ENCODE assay signal across 1 cellular context in the genomic region with DNA sequence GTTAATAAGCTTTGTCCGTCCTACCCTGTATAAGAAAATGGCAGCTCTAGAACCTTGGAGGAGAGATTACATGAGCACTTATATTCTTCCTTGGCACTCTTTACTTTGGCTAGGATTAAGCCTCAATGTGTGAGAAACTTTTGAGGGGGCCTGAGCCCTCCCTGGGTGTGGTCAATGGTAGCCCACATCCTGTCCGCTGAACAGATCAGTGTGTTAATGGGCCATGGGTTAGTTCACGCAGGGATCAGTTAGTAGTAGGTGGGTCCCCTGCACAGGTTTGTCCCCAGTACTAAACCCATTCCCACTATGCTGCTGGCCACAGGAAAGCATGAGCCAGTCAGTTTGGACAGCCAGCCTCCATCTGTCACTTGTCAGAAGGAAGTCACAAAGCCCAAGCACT.
TF ChIP-seq lines count a peak whose summit lies in the region.

No MANE protein-coding gene starts in this region.

TF ChIP-seq in GM23338, 12 proteins besides CTCF, POLR2A, EP300 and RAD21 (continued from another document):
- TF ChIP-seq, protein P1, sequence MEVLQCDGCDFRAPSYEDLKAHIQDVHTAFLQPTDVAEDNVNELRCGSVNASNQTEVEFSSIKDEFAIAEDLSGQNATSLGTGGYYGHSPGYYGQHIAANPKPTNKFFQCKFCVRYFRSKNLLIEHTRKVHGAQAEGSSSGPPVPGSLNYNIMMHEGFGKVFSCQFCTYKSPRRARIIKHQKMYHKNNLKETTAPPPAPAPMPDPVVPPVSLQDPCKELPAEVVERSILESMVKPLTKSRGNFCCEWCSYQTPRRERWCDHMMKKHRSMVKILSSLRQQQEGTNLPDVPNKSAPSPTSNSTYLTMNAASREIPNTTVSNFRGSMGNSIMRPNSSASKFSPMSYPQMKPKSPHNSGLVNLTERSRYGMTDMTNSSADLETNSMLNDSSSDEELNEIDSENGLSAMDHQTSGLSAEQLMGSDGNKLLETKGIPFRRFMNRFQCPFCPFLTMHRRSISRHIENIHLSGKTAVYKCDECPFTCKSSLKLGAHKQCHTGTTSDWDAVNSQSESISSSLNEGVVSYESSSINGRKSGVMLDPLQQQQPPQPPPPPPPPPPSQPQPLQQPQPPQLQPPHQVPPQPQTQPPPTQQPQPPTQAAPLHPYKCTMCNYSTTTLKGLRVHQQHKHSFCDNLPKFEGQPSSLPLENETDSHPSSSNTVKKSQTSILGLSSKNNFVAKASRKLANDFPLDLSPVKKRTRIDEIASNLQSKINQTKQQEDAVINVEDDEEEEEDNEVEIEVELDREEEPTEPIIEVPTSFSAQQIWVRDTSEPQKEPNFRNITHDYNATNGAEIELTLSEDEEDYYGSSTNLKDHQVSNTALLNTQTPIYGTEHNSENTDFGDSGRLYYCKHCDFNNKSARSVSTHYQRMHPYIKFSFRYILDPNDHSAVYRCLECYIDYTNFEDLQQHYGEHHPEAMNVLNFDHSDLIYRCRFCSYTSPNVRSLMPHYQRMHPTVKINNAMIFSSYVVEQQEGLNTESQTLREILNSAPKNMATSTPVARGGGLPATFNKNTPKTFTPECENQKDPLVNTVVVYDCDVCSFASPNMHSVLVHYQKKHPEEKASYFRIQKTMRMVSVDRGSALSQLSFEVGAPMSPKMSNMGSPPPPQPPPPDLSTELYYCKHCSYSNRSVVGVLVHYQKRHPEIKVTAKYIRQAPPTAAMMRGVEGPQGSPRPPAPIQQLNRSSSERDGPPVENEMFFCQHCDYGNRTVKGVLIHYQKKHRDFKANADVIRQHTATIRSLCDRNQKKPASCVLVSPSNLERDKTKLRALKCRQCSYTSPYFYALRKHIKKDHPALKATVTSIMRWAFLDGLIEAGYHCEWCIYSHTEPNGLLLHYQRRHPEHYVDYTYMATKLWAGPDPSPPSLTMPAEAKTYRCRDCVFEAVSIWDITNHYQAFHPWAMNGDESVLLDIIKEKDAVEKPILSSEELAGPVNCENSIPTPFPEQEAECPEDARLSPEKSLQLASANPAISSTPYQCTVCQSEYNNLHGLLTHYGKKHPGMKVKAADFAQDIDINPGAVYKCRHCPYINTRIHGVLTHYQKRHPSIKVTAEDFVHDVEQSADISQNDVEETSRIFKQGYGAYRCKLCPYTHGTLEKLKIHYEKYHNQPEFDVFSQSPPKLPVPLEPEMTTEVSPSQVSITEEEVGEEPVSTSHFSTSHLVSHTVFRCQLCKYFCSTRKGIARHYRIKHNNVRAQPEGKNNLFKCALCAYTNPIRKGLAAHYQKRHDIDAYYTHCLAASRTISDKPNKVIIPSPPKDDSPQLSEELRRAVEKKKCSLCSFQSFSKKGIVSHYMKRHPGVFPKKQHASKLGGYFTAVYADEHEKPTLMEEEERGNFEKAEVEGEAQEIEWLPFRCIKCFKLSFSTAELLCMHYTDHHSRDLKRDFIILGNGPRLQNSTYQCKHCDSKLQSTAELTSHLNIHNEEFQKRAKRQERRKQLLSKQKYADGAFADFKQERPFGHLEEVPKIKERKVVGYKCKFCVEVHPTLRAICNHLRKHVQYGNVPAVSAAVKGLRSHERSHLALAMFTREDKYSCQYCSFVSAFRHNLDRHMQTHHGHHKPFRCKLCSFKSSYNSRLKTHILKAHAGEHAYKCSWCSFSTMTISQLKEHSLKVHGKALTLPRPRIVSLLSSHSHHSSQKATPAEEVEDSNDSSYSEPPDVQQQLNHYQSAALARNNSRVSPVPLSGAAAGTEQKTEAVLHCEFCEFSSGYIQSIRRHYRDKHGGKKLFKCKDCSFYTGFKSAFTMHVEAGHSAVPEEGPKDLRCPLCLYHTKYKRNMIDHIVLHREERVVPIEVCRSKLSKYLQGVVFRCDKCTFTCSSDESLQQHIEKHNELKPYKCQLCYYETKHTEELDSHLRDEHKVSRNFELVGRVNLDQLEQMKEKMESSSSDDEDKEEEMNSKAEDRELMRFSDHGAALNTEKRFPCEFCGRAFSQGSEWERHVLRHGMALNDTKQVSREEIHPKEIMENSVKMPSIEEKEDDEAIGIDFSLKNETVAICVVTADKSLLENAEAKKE (CRISPR knock-in tag; IDR thresholded peaks at IDR 0.05) = no peak
- TF ChIP-seq, protein P2, sequence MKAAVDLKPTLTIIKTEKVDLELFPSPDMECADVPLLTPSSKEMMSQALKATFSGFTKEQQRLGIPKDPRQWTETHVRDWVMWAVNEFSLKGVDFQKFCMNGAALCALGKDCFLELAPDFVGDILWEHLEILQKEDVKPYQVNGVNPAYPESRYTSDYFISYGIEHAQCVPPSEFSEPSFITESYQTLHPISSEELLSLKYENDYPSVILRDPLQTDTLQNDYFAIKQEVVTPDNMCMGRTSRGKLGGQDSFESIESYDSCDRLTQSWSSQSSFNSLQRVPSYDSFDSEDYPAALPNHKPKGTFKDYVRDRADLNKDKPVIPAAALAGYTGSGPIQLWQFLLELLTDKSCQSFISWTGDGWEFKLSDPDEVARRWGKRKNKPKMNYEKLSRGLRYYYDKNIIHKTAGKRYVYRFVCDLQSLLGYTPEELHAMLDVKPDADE (IDR thresholded peaks at IDR 0.05) = no peak
- TF ChIP-seq POLR2AphosphoS5 (IDR thresholded peaks at IDR 0.05; ENCODE audit: low read depth) = no peak
- no peak for TF ChIP-seq JUNB (IDR thresholded peaks at IDR 0.05; ENCODE audit: unreplicated experiment)
- TF ChIP-seq, protein P3, sequence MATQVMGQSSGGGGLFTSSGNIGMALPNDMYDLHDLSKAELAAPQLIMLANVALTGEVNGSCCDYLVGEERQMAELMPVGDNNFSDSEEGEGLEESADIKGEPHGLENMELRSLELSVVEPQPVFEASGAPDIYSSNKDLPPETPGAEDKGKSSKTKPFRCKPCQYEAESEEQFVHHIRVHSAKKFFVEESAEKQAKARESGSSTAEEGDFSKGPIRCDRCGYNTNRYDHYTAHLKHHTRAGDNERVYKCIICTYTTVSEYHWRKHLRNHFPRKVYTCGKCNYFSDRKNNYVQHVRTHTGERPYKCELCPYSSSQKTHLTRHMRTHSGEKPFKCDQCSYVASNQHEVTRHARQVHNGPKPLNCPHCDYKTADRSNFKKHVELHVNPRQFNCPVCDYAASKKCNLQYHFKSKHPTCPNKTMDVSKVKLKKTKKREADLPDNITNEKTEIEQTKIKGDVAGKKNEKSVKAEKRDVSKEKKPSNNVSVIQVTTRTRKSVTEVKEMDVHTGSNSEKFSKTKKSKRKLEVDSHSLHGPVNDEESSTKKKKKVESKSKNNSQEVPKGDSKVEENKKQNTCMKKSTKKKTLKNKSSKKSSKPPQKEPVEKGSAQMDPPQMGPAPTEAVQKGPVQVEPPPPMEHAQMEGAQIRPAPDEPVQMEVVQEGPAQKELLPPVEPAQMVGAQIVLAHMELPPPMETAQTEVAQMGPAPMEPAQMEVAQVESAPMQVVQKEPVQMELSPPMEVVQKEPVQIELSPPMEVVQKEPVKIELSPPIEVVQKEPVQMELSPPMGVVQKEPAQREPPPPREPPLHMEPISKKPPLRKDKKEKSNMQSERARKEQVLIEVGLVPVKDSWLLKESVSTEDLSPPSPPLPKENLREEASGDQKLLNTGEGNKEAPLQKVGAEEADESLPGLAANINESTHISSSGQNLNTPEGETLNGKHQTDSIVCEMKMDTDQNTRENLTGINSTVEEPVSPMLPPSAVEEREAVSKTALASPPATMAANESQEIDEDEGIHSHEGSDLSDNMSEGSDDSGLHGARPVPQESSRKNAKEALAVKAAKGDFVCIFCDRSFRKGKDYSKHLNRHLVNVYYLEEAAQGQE (IDR thresholded peaks at IDR 0.05; ENCODE audit: unreplicated experiment) = no peak
- TF ChIP-seq STAT1 (IDR thresholded peaks at IDR 0.05; ENCODE audit: unreplicated experiment) = no peak
- no peak for TF ChIP-seq ZNF331 (CRISPR knock-in tag; IDR thresholded peaks at IDR 0.05; ENCODE audit: low read depth)
- TF ChIP-seq EZH2phosphoT487 (IDR thresholded peaks at IDR 0.05; ENCODE audit: unreplicated experiment) = no peak
- no peak for TF ChIP-seq ZNF114 (CRISPR knock-in tag; IDR thresholded peaks at IDR 0.05)
